12 cellular contexts compared by ENCODE assay signal in the genomic region with DNA sequence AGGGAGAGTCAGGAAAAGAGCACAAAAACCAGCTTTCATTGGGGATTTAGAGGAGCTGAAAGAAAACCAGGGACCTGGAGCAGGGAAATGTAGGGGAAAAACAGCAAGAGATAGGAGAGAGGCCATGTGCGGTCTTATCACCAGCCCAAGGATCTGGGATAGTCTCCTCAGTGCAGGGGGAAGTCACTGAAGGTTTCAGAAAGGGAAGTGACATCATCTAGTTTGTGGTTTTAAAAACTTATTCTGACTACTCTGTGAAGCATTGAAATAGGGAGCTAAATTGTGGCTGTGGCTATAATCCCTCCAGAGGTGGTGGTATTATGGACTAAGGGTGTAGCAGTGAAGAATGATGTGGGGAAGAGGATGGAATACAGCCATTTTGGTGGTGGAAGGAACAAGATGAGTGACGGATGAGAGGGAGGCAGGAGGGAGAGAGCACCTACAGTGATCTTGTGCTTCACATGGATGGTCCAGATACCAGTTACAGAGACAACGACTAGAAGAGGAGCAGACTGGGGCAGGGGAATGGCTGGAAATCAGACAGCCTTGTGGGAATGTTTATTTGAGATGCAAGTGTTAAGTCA.
DNase-seq lines count a peak whose midpoint lies in the region; ATAC-seq, FAIRE-seq and TF ChIP-seq lines count a peak whose summit lies in the region.
"Had no signal": no experiment of that assay in that cellular context is flagged by ENCODE, and none has a peak within 500 bp of the region (broad histone marks: within the 10 kb centered on the region; RNA-seq: fewer than 3 reads in every experiment).

No MANE protein-coding gene starts in this region.

- TF ChIP-seq POLR2A in GM12878 (IDR thresholded peaks at IDR 0.05; ENCODE audit: low read depth, low read length), result no peak

- TF ChIP-seq RAD21 in GM12878 (IDR thresholded peaks at IDR 0.05; ENCODE audit: insufficient read depth, low read depth, low read length), result no peak

- H3K36me3 ChIP-seq in GM12878 (ENCODE audit: control insufficient read depth in 2 of 2, insufficient read depth in 2 of 2, low read length in 1 of 2), result 0 out of 4 replicates have a peak, but pooled peaks cover 0 to 5% of the 10 kb centered on the region in 2 experiments
- H3K36me3 ChIP-seq: BE2C, suprapubic skin had no signal

- no peaks in the 10 kb centered on the region for H3K27me3 Mint-ChIP-seq in activated naive CD4-positive, alpha-beta T cell treated with anti-CD3 and anti-CD28 coated beads, Interleukin-2, amount 10 ng/mL, durations not matched to agents 7 days and 5 days
- no peaks in the 10 kb centered on the region for H3K27me3 Mint-ChIP-seq in stimulated activated naive B cell treated with anti-CD40 and anti-IgM and Interleukin-4, amounts not matched to agents 10 μg/mL and 1 μg/mL and 100 μg/mL, for 72 hours

- H3K4me1 ChIP-seq in GM12878 (ENCODE audit: control insufficient read depth, insufficient read depth, low read length), result peaks cover 20% of the 10 kb centered on the region

- no peak overlapping the region for H3K4me3 Mint-ChIP-seq in activated naive CD4-positive, alpha-beta T cell treated with anti-CD3 and anti-CD28 coated beads, Interleukin-2, amount 10 ng/mL, durations not matched to agents 7 days and 5 days
- H3K4me3 Mint-ChIP-seq in stimulated activated naive B cell treated with anti-CD40 and anti-IgM and Interleukin-4, amounts not matched to agents 10 μg/mL and 1 μg/mL and 100 μg/mL, for 72 hours, result peak overlapping the region; percentile 14 to 34

- no peak overlapping the region for H3K9ac ChIP-seq in GM12878 (ENCODE audit: control insufficient read depth, insufficient read depth, low read length)

- H2AFZ ChIP-seq in GM12878 (ENCODE audit: control insufficient read depth, low read depth, low read length), result no peak overlapping the region

- H3K79me2 ChIP-seq in GM12878 (ENCODE audit: control insufficient read depth, insufficient read depth, low read length), result no peaks in the 10 kb centered on the region

- H3K9me3 Mint-ChIP-seq in activated naive CD4-positive, alpha-beta T cell treated with anti-CD3 and anti-CD28 coated beads, Interleukin-2, amount 10 ng/mL, durations not matched to agents 7 days and 5 days, result no peaks in the 10 kb centered on the region
- H3K9me3 Mint-ChIP-seq in stimulated activated naive B cell treated with anti-CD40 and anti-IgM and Interleukin-4, amounts not matched to agents 10 μg/mL and 1 μg/mL and 100 μg/mL, for 72 hours, result peaks cover 0 to 3% of the 10 kb centered on the region in 2 donors

- in situ Hi-C loops in GM12878 (cut with MboI), result no loop called here

- H3K4me3 ChIP-seq in GM12878, result no peak overlapping the region
- H3K4me3 ChIP-seq: suprapubic skin had no signal

- H3K36me3 Mint-ChIP-seq in activated naive CD4-positive, alpha-beta T cell treated with anti-CD3 and anti-CD28 coated beads, Interleukin-2, amount 10 ng/mL, durations not matched to agents 7 days and 5 days, result peaks cover 6% of the 10 kb centered on the region
- H3K36me3 Mint-ChIP-seq in stimulated activated naive B cell treated with anti-CD40 and anti-IgM and Interleukin-4, amounts not matched to agents 10 μg/mL and 1 μg/mL and 100 μg/mL, for 72 hours, result peaks cover 15 to 36% of the 10 kb centered on the region in 2 donors

- no peak for DNase-seq in activated naive CD4-positive, alpha-beta T cell treated with anti-CD3 and anti-CD28 coated beads, Interleukin-2, amount 10 ng/mL, durations not matched to agents 7 days and 5 days
- no peak for DNase-seq in activated naive CD4-positive, alpha-beta T cell treated with anti-CD3 and anti-CD28 coated beads, Interleukin-2, amount 50 U/mL, for 16 hours
- DNase-seq in NCI-H226 (peak; percentile 75), GM12878 (ENCODE audit: low read depth, low spot score) (no peak), posterior cingulate gyrus (no peak), ureter (ENCODE audit: low spot score) (no peak), D341Med (ENCODE audit: low spot score) (no peak)
- no peak for DNase-seq in stimulated activated naive B cell treated with anti-CD40 and anti-IgM and Interleukin-4, amounts not matched to agents 10 μg/mL and 1 μg/mL and 100 μg/mL, for 72 hours
- DNase-seq: BE2C, Right ventricle myocardium superior had no signal

- peaks cover 9% of the 10 kb centered on the region for H3K4me1 Mint-ChIP-seq in activated naive CD4-positive, alpha-beta T cell treated with anti-CD3 and anti-CD28 coated beads, Interleukin-2, amount 10 ng/mL, durations not matched to agents 7 days and 5 days
- peaks cover 24 to 41% of the 10 kb centered on the region in 2 donors for H3K4me1 Mint-ChIP-seq in stimulated activated naive B cell treated with anti-CD40 and anti-IgM and Interleukin-4, amounts not matched to agents 10 μg/mL and 1 μg/mL and 100 μg/mL, for 72 hours

- WGBS in GM12878 (ENCODE audit: insufficient coverage, insufficient replicate concordance, low lambda C conversion rate, missing lambda C conversion rate), result 31% methylated on average over 3 of the region's 3 CpGs

- FAIRE-seq in GM12878 (lab: Jason Lieb, UNC), result peak; percentile 89

- SMC1A ChIA-PET in GM12878 (lab: Charles Lee; ENCODE audit: uncharacterized antibody, unreplicated experiment), result interaction anchor here (0.7 to 10.1 kb wide), 10 partner anchors 13 to 520 kb away, joined by 3 to 269 read pairs (median 6); no protein-coding TSS in a partner anchor

- POLR2A ChIA-PET in GM12878 (lab: Charles Lee), result interaction anchor here (0.6 to 3.0 kb wide), 2 partner anchors 292 to 306 kb away, joined by 6 to 16 read pairs; no protein-coding TSS in a partner anchor

- H4K20me1 ChIP-seq in GM12878 (ENCODE audit: control insufficient read depth, insufficient read depth), result no peaks in the 10 kb centered on the region

- H3K27me3 ChIP-seq in GM12878 (replicated peaks in 1 of 2; ENCODE audit: control insufficient read depth in 2 of 2, insufficient read depth in 2 of 2, low read length in 1 of 2), result no peaks in the 10 kb centered on the region
- H3K27me3 ChIP-seq: BE2C, suprapubic skin had no signal

- RAD21 ChIA-PET in GM12878 (lab: Charles Lee; ENCODE audit: unreplicated experiment), result interaction anchor here (0.6 to 10.5 kb wide), 10 partner anchors 15 to 374 kb away, joined by 3 to 279 read pairs (median 4); a partner anchor contains a TSS

- BruUV-seq in GM12878 (replicated peaks; lab: Mats Ljungman, UMichigan), result no TSS peak

- intact Hi-C loops in GM12878 (cut with micrococcal nuclease; ENCODE audit: unreplicated experiment), result no loop called here
- intact Hi-C loops in posterior cingulate gyrus (cut with DNase I), result loop anchor here (10.0 kb wide), 1 partner anchor 559 kb away; a partner anchor contains a TSS

- no peak for TF ChIP-seq EP300 in GM12878 (IDR thresholded peaks at IDR 0.05; ENCODE audit: borderline replicate concordance in 1 of 2, control insufficient read depth in 1 of 2, low read depth in 2 of 2, low read length in 2 of 2)

- no peak for TF ChIP-seq CTCF in GM12878 (IDR thresholded peaks at IDR 0.05 in 2 of 3, conservative IDR thresholded peaks at IDR 0.05 in 1 of 3; ENCODE audit: control insufficient read depth in 2 of 3, extremely low read depth in 1 of 3, insufficient read depth in 1 of 3, low read depth in 3 of 3, low read length in 3 of 3)

- H3K27ac ChIP-seq in GM12878 (ENCODE audit: control insufficient read depth, insufficient read depth), result no peak overlapping the region
- H3K27ac ChIP-seq: suprapubic skin had no signal

- H3K9me3 ChIP-seq in GM12878 (replicated peaks; ENCODE audit: control insufficient read depth, insufficient read depth, low read length), result no peaks in the 10 kb centered on the region
- H3K9me3 ChIP-seq: BE2C, suprapubic skin had no signal

- H3K4me2 ChIP-seq in GM12878 (ENCODE audit: control insufficient read depth, insufficient read depth), result peak overlapping the region; percentile 31; the same call in 1 of the 2 replicates

- CTCF ChIA-PET in activated naive CD4-positive, alpha-beta T cell treated with anti-CD3 and anti-CD28 coated beads, Interleukin-2, amount 10 ng/mL, durations not matched to agents 7 days and 5 days (lab: Charles Lee), result interaction anchor here (0.7 to 9.3 kb wide), 5 partner anchors 37 to 377 kb away, joined by 3 to 151 read pairs (median 3); no protein-coding TSS in a partner anchor
- CTCF ChIA-PET in GM12878 (lab: Yijun Ruan, JAX), result interaction anchor here (0.9 to 10.5 kb wide), 8 partner anchors 9 to 372 kb away, joined by 3 to 411 read pairs (median 6); no protein-coding TSS in a partner anchor

- peak; percentile 87 for ATAC-seq in GM12878
- peak; percentile 87 to 94 for ATAC-seq in stimulated activated naive B cell treated with anti-CD40 and anti-IgM and Interleukin-4, amounts not matched to agents 10 μg/mL and 1 μg/mL and 100 μg/mL, for 72 hours (replicated peaks)
- ATAC-seq: sciatic nerve had no signal

- H3K27ac Mint-ChIP-seq in activated naive CD4-positive, alpha-beta T cell treated with anti-CD3 and anti-CD28 coated beads, Interleukin-2, amount 10 ng/mL, durations not matched to agents 7 days and 5 days, result peak overlapping the region; percentile 24
- H3K27ac Mint-ChIP-seq in stimulated activated naive B cell treated with anti-CD40 and anti-IgM and Interleukin-4, amounts not matched to agents 10 μg/mL and 1 μg/mL and 100 μg/mL, for 72 hours, result peak overlapping the region; percentile 33

TF ChIP-seq in GM12878, 131 proteins besides CTCF, POLR2A, EP300 and RAD21 (continues in another document):
- no peak for TF ChIP-seq SUZ12 (IDR thresholded peaks at IDR 0.05; ENCODE audit: unreplicated experiment)
- 0 out of 2 replicates have a peak, but pooled peaks have one; percentile 8 for TF ChIP-seq YY1 (IDR thresholded peaks at IDR 0.05; ENCODE audit: low read depth, low read length)
- peak; percentile 74; the same call in 1 of the 2 replicates for TF ChIP-seq NFIC (IDR thresholded peaks at IDR 0.05; ENCODE audit: low read depth, low read length)
- no peak for TF ChIP-seq RB1 (IDR thresholded peaks at IDR 0.05; ENCODE audit: borderline replicate concordance)
- TF ChIP-seq, protein P1, sequence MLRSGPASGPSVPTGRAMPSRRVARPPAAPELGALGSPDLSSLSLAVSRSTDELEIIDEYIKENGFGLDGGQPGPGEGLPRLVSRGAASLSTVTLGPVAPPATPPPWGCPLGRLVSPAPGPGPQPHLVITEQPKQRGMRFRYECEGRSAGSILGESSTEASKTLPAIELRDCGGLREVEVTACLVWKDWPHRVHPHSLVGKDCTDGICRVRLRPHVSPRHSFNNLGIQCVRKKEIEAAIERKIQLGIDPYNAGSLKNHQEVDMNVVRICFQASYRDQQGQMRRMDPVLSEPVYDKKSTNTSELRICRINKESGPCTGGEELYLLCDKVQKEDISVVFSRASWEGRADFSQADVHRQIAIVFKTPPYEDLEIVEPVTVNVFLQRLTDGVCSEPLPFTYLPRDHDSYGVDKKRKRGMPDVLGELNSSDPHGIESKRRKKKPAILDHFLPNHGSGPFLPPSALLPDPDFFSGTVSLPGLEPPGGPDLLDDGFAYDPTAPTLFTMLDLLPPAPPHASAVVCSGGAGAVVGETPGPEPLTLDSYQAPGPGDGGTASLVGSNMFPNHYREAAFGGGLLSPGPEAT (IDR thresholded peaks at IDR 0.05; ENCODE audit: low read depth), result 0 out of 2 replicates have a peak, but pooled peaks have one; percentile 48
- no peak for TF ChIP-seq WRNIP1 (IDR thresholded peaks at IDR 0.05; ENCODE audit: borderline replicate concordance, low read depth, low read length)
- TF ChIP-seq CBX3 (IDR thresholded peaks at IDR 0.05; ENCODE audit: borderline replicate concordance, low read depth), result no peak
- peak; percentile 63; the same call in 1 of the 2 replicates for TF ChIP-seq CREM (IDR thresholded peaks at IDR 0.05; ENCODE audit: low read depth)
